In the genomic region with DNA sequence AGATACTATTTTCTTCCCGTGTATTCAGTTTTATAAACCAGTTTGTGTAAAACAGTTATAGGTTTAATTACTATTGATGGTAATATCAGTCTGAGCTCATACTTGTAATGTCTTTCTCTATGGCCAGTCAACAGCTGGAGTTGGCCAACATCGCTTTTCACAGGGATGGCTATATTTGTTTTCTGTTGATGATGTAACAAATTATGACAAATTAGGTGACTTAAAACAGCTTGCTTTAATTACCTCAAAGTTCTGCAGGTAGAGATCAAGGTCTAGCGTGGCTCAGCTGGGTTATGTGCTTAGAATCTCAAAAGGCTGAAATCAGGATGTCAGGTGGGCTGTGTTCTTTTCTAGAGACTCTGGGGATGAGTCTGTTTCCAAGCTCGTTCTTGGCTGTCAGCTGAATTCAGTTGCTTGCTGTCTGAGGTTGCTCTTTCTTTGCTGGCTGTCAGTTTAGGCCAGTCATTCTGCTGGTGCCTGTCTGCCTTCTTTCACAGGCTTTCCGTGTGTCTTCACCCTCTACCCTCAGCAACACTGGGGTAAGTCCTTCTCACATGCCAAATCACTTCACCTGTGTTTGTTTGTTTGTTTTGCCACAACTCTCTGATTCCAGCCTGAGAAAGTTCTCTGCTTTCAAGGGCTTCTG, we compare ENCODE assay signal across 17 cellular contexts.
"Had no signal": no experiment of that assay in that cellular context is flagged by ENCODE, and none has a peak within 500 bp of the region (broad histone marks: within the 10 kb centered on the region; RNA-seq: fewer than 3 reads in every experiment).

No MANE protein-coding gene starts in this region.

- H3K36me3 ChIP-seq: pancreas, tibial nerve, vagina had no signal

- H3K27ac Mint-ChIP-seq: activated naive CD4-positive, alpha-beta T cell treated with anti-CD3 and anti-CD28 coated beads for 36 hours; activated naive CD8-positive, alpha-beta T cell treated with anti-CD3 and anti-CD28 coated beads, Interleukin-2, amount 50 U/mL, for 24 hours; activated T-helper 17 cell treated with anti-CD3 and anti-CD28 coated beads, Interleukin-2, amount 50 U/mL, for 72 hours; effector memory CD8-positive, alpha-beta T cell; stimulated activated memory B cell treated with anti-CD40 and anti-IgM and Interleukin-4, amounts not matched to agents 10 μg/mL and 1 μg/mL and 100 μg/mL, for 72 hours had no signal

- H3K9me3 Mint-ChIP-seq: activated naive CD4-positive, alpha-beta T cell treated with anti-CD3 and anti-CD28 coated beads for 36 hours; activated naive CD8-positive, alpha-beta T cell treated with anti-CD3 and anti-CD28 coated beads, Interleukin-2, amount 50 U/mL, for 24 hours had no signal

- H3K4me1 Mint-ChIP-seq: activated naive CD8-positive, alpha-beta T cell treated with anti-CD3 and anti-CD28 coated beads, Interleukin-2, amount 50 U/mL, for 24 hours; activated T-helper 17 cell treated with anti-CD3 and anti-CD28 coated beads, Interleukin-2, amount 50 U/mL, for 72 hours; stimulated activated memory B cell treated with anti-CD40 and anti-IgM and Interleukin-4, amounts not matched to agents 10 μg/mL and 1 μg/mL and 100 μg/mL, for 72 hours had no signal

- H3K9me3 ChIP-seq: pancreas, tibial nerve, vagina had no signal

- H3K4me3 ChIP-seq: lung, pancreas, tibial nerve, vagina had no signal

- H3K4me3 Mint-ChIP-seq: activated naive CD4-positive, alpha-beta T cell treated with anti-CD3 and anti-CD28 coated beads for 36 hours; activated naive CD8-positive, alpha-beta T cell treated with anti-CD3 and anti-CD28 coated beads, Interleukin-2, amount 50 U/mL, for 24 hours; activated T-helper 17 cell treated with anti-CD3 and anti-CD28 coated beads, Interleukin-2, amount 50 U/mL, for 72 hours; effector memory CD8-positive, alpha-beta T cell; stimulated activated memory B cell treated with anti-CD40 and anti-IgM and Interleukin-4, amounts not matched to agents 10 μg/mL and 1 μg/mL and 100 μg/mL, for 72 hours had no signal

- DNase-seq: activated CD4-positive, alpha-beta T cell treated with anti-CD3 and anti-CD28 coated beads for 1 hour; activated CD4-positive, alpha-beta T cell treated with anti-CD3 and anti-CD28 coated beads, Interleukin-2, amount 50 U/mL, for 48 hours; activated naive CD4-positive, alpha-beta T cell treated with anti-CD3 and anti-CD28 coated beads for 36 hours; activated naive CD8-positive, alpha-beta T cell treated with anti-CD3 and anti-CD28 coated beads, Interleukin-2, amount 50 U/mL, for 24 hours; aorta; dermis blood vessel endothelial cell; effector memory CD8-positive, alpha-beta T cell; foreskin melanocyte; pancreas; stimulated activated CD4-positive, alpha-beta T cell treated with anti-CD3 and anti-CD28 coated beads, Interleukin-2, amount 100 ng/mL, for 48 hours had no signal

- H3K36me3 Mint-ChIP-seq: stimulated activated memory B cell treated with anti-CD40 and anti-IgM and Interleukin-4, amounts not matched to agents 10 μg/mL and 1 μg/mL and 100 μg/mL, for 72 hours had no signal

- FAIRE-seq: bronchial epithelial cell, pancreas had no signal

- H3K4me1 ChIP-seq: pancreas, vagina had no signal

- H3K27ac ChIP-seq: pancreas, tibial nerve, vagina, VCaP had no signal

- H3K27me3 Mint-ChIP-seq: activated naive CD8-positive, alpha-beta T cell treated with anti-CD3 and anti-CD28 coated beads, Interleukin-2, amount 50 U/mL, for 24 hours; activated T-helper 17 cell treated with anti-CD3 and anti-CD28 coated beads, Interleukin-2, amount 50 U/mL, for 72 hours; effector memory CD8-positive, alpha-beta T cell; stimulated activated memory B cell treated with anti-CD40 and anti-IgM and Interleukin-4, amounts not matched to agents 10 μg/mL and 1 μg/mL and 100 μg/mL, for 72 hours had no signal

- H3K27me3 ChIP-seq: pancreas, tibial nerve, vagina had no signal

- ATAC-seq: activated naive CD8-positive, alpha-beta T cell treated with anti-CD3 and anti-CD28 coated beads, Interleukin-2, amount 50 U/mL, for 24 hours; activated T-helper 17 cell treated with anti-CD3 and anti-CD28 coated beads, Interleukin-2, amount 50 U/mL, for 72 hours; effector memory CD8-positive, alpha-beta T cell; pancreas; stimulated activated memory B cell treated with anti-CD40 and anti-IgM and Interleukin-4, amounts not matched to agents 10 μg/mL and 1 μg/mL and 100 μg/mL, for 72 hours had no signal
